ENCODE assay signal across 8 cellular contexts in genomic region chr14:59688224-59689170, GRCh38.
A peak's percentile ranks its signal among the peaks of the same experiment; 100 is the strongest.
DNase-seq lines count a peak whose midpoint lies in the region; ATAC-seq and TF ChIP-seq lines count a peak whose summit lies in the region.

No MANE protein-coding gene starts in this region.

- peaks cover 7% of the 10 kb centered on the region in 2 donors for H3K9me3 Mint-ChIP-seq in stimulated activated naive B cell treated with anti-CD40 and anti-IgM and Interleukin-4, amounts not matched to agents 10 μg/mL and 1 μg/mL and 100 μg/mL, for 72 hours

- H3K4me1 Mint-ChIP-seq in stimulated activated naive B cell treated with anti-CD40 and anti-IgM and Interleukin-4, amounts not matched to agents 10 μg/mL and 1 μg/mL and 100 μg/mL, for 72 hours: no peaks in the 10 kb centered on the region

- no peak for TF ChIP-seq POLR2A in adrenal gland (IDR thresholded peaks at IDR 0.05)

- H3K27me3 Mint-ChIP-seq in stimulated activated naive B cell treated with anti-CD40 and anti-IgM and Interleukin-4, amounts not matched to agents 10 μg/mL and 1 μg/mL and 100 μg/mL, for 72 hours: peaks cover 19 to 24% of the 10 kb centered on the region in 2 donors

- H3K27ac ChIP-seq in adrenal gland (no peak overlapping the region), iPS DF 6.9 (ENCODE audit: low read length) (no peak overlapping the region)

- H3K27me3 ChIP-seq in adrenal gland (no peaks in the 10 kb centered on the region), iPS DF 6.9 (ENCODE audit: control insufficient read depth, insufficient read depth, low read length) (no peaks in the 10 kb centered on the region)

- TF ChIP-seq CTCF in adrenal gland (IDR thresholded peaks at IDR 0.05): peak in 5 of 6 experiments; percentile 43 to 63 (median 55)

- 72 to 78% (median 77%) methylated on average over 5 to 8 of the region's 8 CpGs for WGBS in adrenal gland, 4 donors
- WGBS in iPS DF 6.9 (ENCODE audit: insufficient coverage, insufficient read length): no CpG with 5 or more reads among the region's 8 CpGs

- H3K4me3 Mint-ChIP-seq in stimulated activated naive B cell treated with anti-CD40 and anti-IgM and Interleukin-4, amounts not matched to agents 10 μg/mL and 1 μg/mL and 100 μg/mL, for 72 hours: no peak overlapping the region

- H3K4me3 ChIP-seq in adrenal gland (no peak overlapping the region), iPS DF 6.9 (ENCODE audit: low read length) (no peak overlapping the region)

- H3K36me3 ChIP-seq in adrenal gland (replicated peaks in 1 of 2): no peaks in the 10 kb centered on the region
- no peaks in the 10 kb centered on the region for H3K36me3 ChIP-seq in iPS DF 6.9 (ENCODE audit: control insufficient read depth, insufficient read depth, low read length)

- DNase-seq in ELF-1 (ENCODE audit: low read depth, low spot score) (peak; percentile 74), NCI-H524 treated with DMSO at 0.1 percent for 48 hours (lab: John Stamatoyannopoulos, UW) (peak; percentile 28), adrenal gland (peak; percentile 18 to 74 (median 47)), iPS DF 6.9 (ENCODE audit: low read depth, low spot score) (peak; percentile 39), DMS79 (lab: John Stamatoyannopoulos, UW) (no peak)
- DNase-seq in stimulated activated naive B cell treated with anti-CD40 and anti-IgM and Interleukin-4, amounts not matched to agents 10 μg/mL and 1 μg/mL and 100 μg/mL, for 72 hours: peak; percentile 36

- H3K27ac Mint-ChIP-seq in stimulated activated naive B cell treated with anti-CD40 and anti-IgM and Interleukin-4, amounts not matched to agents 10 μg/mL and 1 μg/mL and 100 μg/mL, for 72 hours: no peak overlapping the region

- peak; percentile 98 for ATAC-seq in GM19372 (IDR thresholded peaks at IDR 0.05; ENCODE audit: low read depth, unreplicated experiment)
- ATAC-seq in HG03159 (IDR thresholded peaks at IDR 0.05; ENCODE audit: unreplicated experiment): peak; percentile 100
- ATAC-seq in stimulated activated naive B cell treated with anti-CD40 and anti-IgM and Interleukin-4, amounts not matched to agents 10 μg/mL and 1 μg/mL and 100 μg/mL, for 72 hours (replicated peaks): peak; percentile 95 to 97

- intact Hi-C loops in adrenal gland (cut with DNase I): no loop called here

- no peaks in the 10 kb centered on the region for H3K4me1 ChIP-seq in adrenal gland (replicated peaks in 1 of 2)
- no peaks in the 10 kb centered on the region for H3K4me1 ChIP-seq in iPS DF 6.9 (ENCODE audit: control insufficient read depth, insufficient read depth, low read length)

- H3K36me3 Mint-ChIP-seq in stimulated activated naive B cell treated with anti-CD40 and anti-IgM and Interleukin-4, amounts not matched to agents 10 μg/mL and 1 μg/mL and 100 μg/mL, for 72 hours: no peaks in the 10 kb centered on the region

- H3K9me3 ChIP-seq in adrenal gland (replicated peaks in 1 of 3): no peaks in the 10 kb centered on the region
- H3K9me3 ChIP-seq in iPS DF 6.9 (ENCODE audit: control insufficient read depth, insufficient read depth, low read length): no peaks in the 10 kb centered on the region; the same call in 1 of the 2 replicates
